ENCODE assay signal across 8 cellular contexts in genomic region chr3:184560992-184561328, GRCh38. TPM values are rescaled to one million over a fixed set of nuclear protein-coding genes. Genes with fewer than 3 reads are reported as not detected.
DNase-seq lines count a peak whose midpoint lies in the region; ATAC-seq and TF ChIP-seq lines count a peak whose summit lies in the region.

No MANE protein-coding gene starts in this region.

- peaks cover 54% of the 10 kb centered on the region for H3K4me1 ChIP-seq in CD8-positive, alpha-beta memory T cell (ENCODE audit: insufficient read depth, low read length)
- H3K4me1 ChIP-seq in KMS-11 (ENCODE audit: low read depth, poor library complexity, severe bottlenecking) (peaks cover 7% of the 10 kb centered on the region), thyroid gland (peaks cover 15 to 27% of the 10 kb centered on the region in 2 donors)

- no peaks in the 10 kb centered on the region for H4K20me1 ChIP-seq in KMS-11 (ENCODE audit: insufficient read depth)

- peaks cover 46 to 74% of the 10 kb centered on the region in 2 donors for H3K27me3 Mint-ChIP-seq in CD8-positive, alpha-beta memory T cell
- peaks cover 65% of the 10 kb centered on the region for H3K27me3 Mint-ChIP-seq in dendritic cell treated with granulocyte-macrophage colony-stimulating factor and Interleukin-4, amounts not matched to agents 40 ng/mL and 50 ng/mL, for 4 days
- peaks cover 54% of the 10 kb centered on the region for H3K27me3 Mint-ChIP-seq in nephron progenitor cell (ENCODE audit: low read depth, poor library complexity)

- H3K4me2 ChIP-seq in KMS-11, result peak overlapping the region; percentile 94

- 6 to 8% methylated on average over 14 of the region's 14 CpGs for WGBS in thyroid gland, 2 donors

- H3K36me3 Mint-ChIP-seq in CD8-positive, alpha-beta memory T cell, result no peaks in the 10 kb centered on the region
- H3K36me3 Mint-ChIP-seq in dendritic cell treated with granulocyte-macrophage colony-stimulating factor and Interleukin-4, amounts not matched to agents 40 ng/mL and 50 ng/mL, for 4 days (ENCODE audit: low read depth), result no peaks in the 10 kb centered on the region
- H3K36me3 Mint-ChIP-seq in nephron progenitor cell (ENCODE audit: low read depth), result no peaks in the 10 kb centered on the region

- TF ChIP-seq POLR2A in thyroid gland (IDR thresholded peaks at IDR 0.05), result no peak

- CTCF ChIA-PET in CD8-positive, alpha-beta memory T cell (lab: Charles Lee), result interaction anchor here (0.7 to 3.0 kb wide), 29 partner anchors 9 to 257 kb away, joined by 3 to 32 read pairs (median 5); no protein-coding TSS in a partner anchor

- H3K36me3 ChIP-seq in CD8-positive, alpha-beta memory T cell (ENCODE audit: insufficient read depth, low read length), result no peaks in the 10 kb centered on the region
- H3K36me3 ChIP-seq in KMS-11 (ENCODE audit: insufficient read depth) (no peaks in the 10 kb centered on the region), thyroid gland (no peaks in the 10 kb centered on the region)

- peak overlapping the region; percentile 44 for H3K4me3 ChIP-seq in CD8-positive, alpha-beta memory T cell (ENCODE audit: low read length)
- H3K4me3 ChIP-seq in KMS-11 (IDR thresholded peaks at IDR 0.05; ENCODE audit: insufficient read depth, low read depth, low read length) (peak overlapping the region; percentile 87), thyroid gland (replicated peaks in 1 of 3) (peak overlapping the region in 1 of 3 donors; percentile 16)

- intact Hi-C loops in dendritic cell treated with granulocyte-macrophage colony-stimulating factor and Interleukin-4, amounts not matched to agents 40 ng/mL and 50 ng/mL, for 4 days (cut with micrococcal nuclease), result loop anchor here (1.0 kb wide), 3 partner anchors 166 to 242 kb away; no protein-coding TSS in a partner anchor
- intact Hi-C loops in thyroid gland (cut with DNase I), result no loop called here

- H3K4me3 Mint-ChIP-seq in CD8-positive, alpha-beta memory T cell, result peak overlapping the region; percentile 44 to 80 (median 73)
- H3K4me3 Mint-ChIP-seq in dendritic cell treated with granulocyte-macrophage colony-stimulating factor and Interleukin-4, amounts not matched to agents 40 ng/mL and 50 ng/mL, for 4 days, result peak overlapping the region; percentile 64
- peak overlapping the region; percentile 77 for H3K4me3 Mint-ChIP-seq in nephron progenitor cell

- no peak overlapping the region for H3K27ac ChIP-seq in CD8-positive, alpha-beta memory T cell (ENCODE audit: low read depth, low read length)
- H3K27ac ChIP-seq in KMS-11, result no peak overlapping the region
- no peak overlapping the region for H3K27ac ChIP-seq in thyroid gland

- TF ChIP-seq CTCF in KMS-11 (conservative IDR thresholded peaks at IDR 0.05; ENCODE audit: low read depth, low read length), result no peak
- no peak for TF ChIP-seq CTCF in nephron progenitor cell (IDR thresholded peaks at IDR 0.05)
- TF ChIP-seq CTCF in thyroid gland (IDR thresholded peaks at IDR 0.05), result no peak

- H3K79me2 ChIP-seq in KMS-11 (ENCODE audit: insufficient read depth, low read depth), result no peaks in the 10 kb centered on the region

- no peaks in the 10 kb centered on the region for H3K9me3 ChIP-seq in CD8-positive, alpha-beta memory T cell (ENCODE audit: low read length)
- H3K9me3 ChIP-seq in thyroid gland, result no peaks in the 10 kb centered on the region

- peak overlapping the region in 5 of 8 donors; percentile 12 to 64 (median 29) for H3K27ac Mint-ChIP-seq in CD8-positive, alpha-beta memory T cell
- H3K27ac Mint-ChIP-seq in dendritic cell treated with granulocyte-macrophage colony-stimulating factor and Interleukin-4, amounts not matched to agents 40 ng/mL and 50 ng/mL, for 4 days, result peak overlapping the region; percentile 59
- H3K27ac Mint-ChIP-seq in nephron progenitor cell, result no peak overlapping the region

- H2AFZ ChIP-seq in KMS-11 (ENCODE audit: low read depth), result peak overlapping the region; percentile 95

- DNase-seq in CD8-positive, alpha-beta memory T cell, result no peak
- no peak for DNase-seq in nephron progenitor cell
- DNase-seq in HPDE6-E6E7 (ENCODE audit: extremely low spot score), result no peak
- DNase-seq in thyroid gland, result no peak

- H3K27me3 ChIP-seq in CD8-positive, alpha-beta memory T cell (ENCODE audit: insufficient read depth, low read length, poor library complexity, severe bottlenecking), result peaks cover 24% of the 10 kb centered on the region
- H3K27me3 ChIP-seq in KMS-11 (ENCODE audit: insufficient read depth, low read depth), result peaks cover 13% of the 10 kb centered on the region; the same call in 1 of the 2 replicates
- H3K27me3 ChIP-seq in thyroid gland, result no peaks in the 10 kb centered on the region

- POLR2A ChIA-PET in CD8-positive, alpha-beta memory T cell (lab: Charles Lee), result interaction anchor here (0.5 to 1.5 kb wide), 2 partner anchors 18 to 218 kb away, joined by 3 to 4 read pairs; no protein-coding TSS in a partner anchor

- no peak for ATAC-seq in GM19035 (IDR thresholded peaks at IDR 0.05; ENCODE audit: unreplicated experiment)
- no peak for ATAC-seq in HG03442 (IDR thresholded peaks at IDR 0.05; ENCODE audit: unreplicated experiment)

- peaks cover 21 to 37% (median 33%) of the 10 kb centered on the region in 3 donors for H3K4me1 Mint-ChIP-seq in CD8-positive, alpha-beta memory T cell
- peaks cover 48% of the 10 kb centered on the region for H3K4me1 Mint-ChIP-seq in dendritic cell treated with granulocyte-macrophage colony-stimulating factor and Interleukin-4, amounts not matched to agents 40 ng/mL and 50 ng/mL, for 4 days (ENCODE audit: low read depth)
- peaks cover 39% of the 10 kb centered on the region for H3K4me1 Mint-ChIP-seq in nephron progenitor cell

- H3K9ac ChIP-seq in KMS-11, result peak overlapping the region; percentile 4; the same call in 1 of the 2 replicates

- no peaks in the 10 kb centered on the region for H3K9me3 Mint-ChIP-seq in CD8-positive, alpha-beta memory T cell
- H3K9me3 Mint-ChIP-seq in dendritic cell treated with granulocyte-macrophage colony-stimulating factor and Interleukin-4, amounts not matched to agents 40 ng/mL and 50 ng/mL, for 4 days, result no peaks in the 10 kb centered on the region
- H3K9me3 Mint-ChIP-seq in nephron progenitor cell, result no peaks in the 10 kb centered on the region

RNA-seq across cellular contexts. Expression of gene EPHB3, which starts 0.6 kb away (rescaled TPM):
- under 1 TPM in 1 of 2 experiments, not detected in 1; 0.04 TPM for total RNA-seq in CD8-positive, alpha-beta memory T cell
- 0.31 TPM for polyA plus RNA-seq in CD8-positive, alpha-beta memory T cell
- 1 to 10 TPM in 2 of 4 donors, under 1 TPM in 2; 0.46 to 2.7 (median 1.1) TPM for total RNA-seq in thyroid gland
